8 cellular contexts compared by ENCODE assay signal in the genomic region with DNA sequence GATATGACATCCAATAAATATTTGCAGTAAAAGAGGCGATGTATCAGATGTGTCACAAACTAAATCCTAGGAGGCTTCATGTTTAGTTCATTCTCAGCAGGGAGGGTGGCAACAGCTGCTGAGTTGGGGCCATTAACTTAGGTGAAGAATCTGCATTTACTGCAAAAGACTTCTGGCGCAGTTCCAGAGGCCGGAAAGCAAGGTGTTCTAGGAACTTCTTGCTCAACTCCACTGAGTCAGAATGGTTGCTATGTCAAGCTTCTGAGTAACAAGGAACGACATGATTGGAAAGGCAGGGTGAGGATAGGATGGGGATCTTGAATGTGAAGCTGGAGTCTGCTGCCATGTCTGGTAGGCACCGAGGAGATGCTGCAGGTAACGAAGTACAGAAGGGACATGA. TPM values are rescaled to one million over a fixed set of nuclear protein-coding genes. Genes with fewer than 3 reads are reported as not detected.
DNase-seq lines count a peak whose midpoint lies in the region; ATAC-seq and TF ChIP-seq lines count a peak whose summit lies in the region.

No MANE protein-coding gene starts in this region.

- H3K4me3 ChIP-seq in CD8-positive, alpha-beta memory T cell (ENCODE audit: low read length), result no peak overlapping the region
- no peak overlapping the region for H3K4me3 ChIP-seq in choroid plexus epithelial cell (ENCODE audit: low read depth, low read length)

- H3K9me3 ChIP-seq in CD8-positive, alpha-beta memory T cell (ENCODE audit: low read length), result no peaks in the 10 kb centered on the region

- H3K27me3 Mint-ChIP-seq in CD8-positive, alpha-beta memory T cell, result no peaks in the 10 kb centered on the region
- H3K27me3 Mint-ChIP-seq in IgD-negative memory B cell, result no peaks in the 10 kb centered on the region

- H3K4me1 ChIP-seq in CD8-positive, alpha-beta memory T cell (ENCODE audit: insufficient read depth, low read length), result peaks cover 66% of the 10 kb centered on the region

- peaks cover 4% of the 10 kb centered on the region for H3K36me3 ChIP-seq in CD8-positive, alpha-beta memory T cell (ENCODE audit: insufficient read depth, low read length)

- TF ChIP-seq CTCF in choroid plexus epithelial cell (conservative IDR thresholded peaks at IDR 0.05; ENCODE audit: low read depth, low read length) (no peak), omental fat pad (IDR thresholded peaks at IDR 0.05) (no peak)

- peaks cover 0 to 40% (median 6%) of the 10 kb centered on the region in 3 donors for H3K36me3 Mint-ChIP-seq in CD8-positive, alpha-beta memory T cell
- peaks cover 3% of the 10 kb centered on the region for H3K36me3 Mint-ChIP-seq in IgD-negative memory B cell

- POLR2A ChIA-PET in CD8-positive, alpha-beta memory T cell (lab: Charles Lee), result interaction anchor here (1.2 kb wide), 1 partner anchor 9 kb away, joined by 9 read pairs; no protein-coding TSS in a partner anchor

- no peaks in the 10 kb centered on the region for H3K9me3 Mint-ChIP-seq in CD8-positive, alpha-beta memory T cell
- no peaks in the 10 kb centered on the region for H3K9me3 Mint-ChIP-seq in IgD-negative memory B cell

- CTCF ChIA-PET in CD8-positive, alpha-beta memory T cell (lab: Charles Lee), result interaction anchor here (1.5 to 1.6 kb wide), 2 partner anchors 10 to 125 kb away, joined by 5 to 10 read pairs; a partner anchor contains a TSS

- no peaks in the 10 kb centered on the region for H3K27me3 ChIP-seq in CD8-positive, alpha-beta memory T cell (ENCODE audit: insufficient read depth, low read length, poor library complexity, severe bottlenecking)

- peaks cover 79 to 93% (median 89%) of the 10 kb centered on the region in 3 donors for H3K4me1 Mint-ChIP-seq in CD8-positive, alpha-beta memory T cell
- H3K4me1 Mint-ChIP-seq in IgD-negative memory B cell, result peaks cover 65 to 74% (median 70%) of the 10 kb centered on the region in 3 donors

- intact Hi-C loops in posterior vena cava (cut with DNase I), result no loop called here

- H3K27ac Mint-ChIP-seq in CD8-positive, alpha-beta memory T cell, result peak overlapping the region in 5 of 8 donors; percentile 5 to 90 (median 80)
- peak overlapping the region in 2 of 3 donors; percentile 32 to 87 for H3K27ac Mint-ChIP-seq in IgD-negative memory B cell

- DNase-seq in CD8-positive, alpha-beta memory T cell, result no peak
- DNase-seq in choroid plexus epithelial cell (ENCODE audit: low read depth), result peak; percentile 95
- peak; percentile 67 for DNase-seq in omental fat pad (ENCODE audit: low spot score)
- DNase-seq in posterior vena cava (ENCODE audit: low spot score), result no peak
- DNase-seq in SK-N-DZ (ENCODE audit: low spot score), result no peak
- no peak for DNase-seq in SIG-M5 treated with dmso at 0.1 percent for 504 hours (lab: John Stamatoyannopoulos, UW; ENCODE audit: unreplicated experiment)

- ATAC-seq in omental fat pad (ENCODE audit: low FRiP score), result peak; percentile 63
- no peak for ATAC-seq in GM18868 (IDR thresholded peaks at IDR 0.05; ENCODE audit: unreplicated experiment)

- H3K27ac ChIP-seq in CD8-positive, alpha-beta memory T cell (ENCODE audit: low read depth, low read length), result no peak overlapping the region

- H3K4me3 Mint-ChIP-seq in CD8-positive, alpha-beta memory T cell, result peak overlapping the region in 3 of 7 donors; percentile 8 to 45 (median 29)
- H3K4me3 Mint-ChIP-seq in IgD-negative memory B cell, result peak overlapping the region in 2 of 4 donors; percentile 54 to 79

RNA-seq across cellular contexts. Expression of a gene that starts 11.7 kb away (rescaled TPM):
- 10 to 100 TPM; 78.1 to 78.6 TPM for total RNA-seq in CD8-positive, alpha-beta memory T cell
- 11.9 TPM for polyA plus RNA-seq in CD8-positive, alpha-beta memory T cell
- 10.3 TPM for polyA plus RNA-seq in IgD-negative memory B cell
- total RNA-seq in omental fat pad (10 to 100 TPM; 42.2 to 65.9 (median 47.3) TPM), posterior vena cava (10 to 100 TPM; 42.2 to 48.1 TPM)
- polyA plus RNA-seq in SK-N-DZ (2014; cell fraction: cytosol; rRNA removed), result 42.7 and 46.4 TPM in 2 replicates
- polyA plus RNA-seq in SK-N-DZ (2014; cell fraction: nucleus; rRNA removed), result 44.4 and 77.6 TPM in 2 replicates

RNA-seq across cellular contexts. Expression of a gene that starts 38.8 kb away (rescaled TPM):
- 10 to 100 TPM; 75.1 to 77.9 TPM for total RNA-seq in CD8-positive, alpha-beta memory T cell
- polyA plus RNA-seq in CD8-positive, alpha-beta memory T cell, result 65.6 TPM
- polyA plus RNA-seq in IgD-negative memory B cell, result 62.1 TPM
- total RNA-seq in omental fat pad (10 to 100 TPM; 39.0 to 62.0 (median 49.6) TPM), posterior vena cava (10 to 100 TPM; 31.6 to 35.7 TPM)
- 337 and 362 TPM in 2 replicates for polyA plus RNA-seq in SK-N-DZ (2014; cell fraction: cytosol; rRNA removed)
- polyA plus RNA-seq in SK-N-DZ (2014; cell fraction: nucleus; rRNA removed), result 174 and 245 TPM in 2 replicates

RNA-seq across cellular contexts. Expression of a gene that starts 39.1 kb away (rescaled TPM):
- 1 to 10 TPM; 7.9 to 8.1 TPM for total RNA-seq in CD8-positive, alpha-beta memory T cell
- polyA plus RNA-seq in CD8-positive, alpha-beta memory T cell, result 3.4 TPM
- 3.5 TPM for polyA plus RNA-seq in IgD-negative memory B cell
- total RNA-seq in omental fat pad, result 1 to 10 TPM; 3.3 to 5.5 (median 3.6) TPM
- total RNA-seq in posterior vena cava, result 1 to 10 TPM; 2.7 to 3.5 TPM
- 10.4 and 10.7 TPM in 2 replicates for polyA plus RNA-seq in SK-N-DZ (2014; cell fraction: cytosol; rRNA removed)
- 2.3 and 3.4 TPM in 2 replicates for polyA plus RNA-seq in SK-N-DZ (2014; cell fraction: nucleus; rRNA removed)

Comparison
In these comparisons a context has a peak if more than half of its experiments do, and no peak if none do; other contexts are left out.
1. DNase-seq: peak in choroid plexus epithelial cell (single experiment) and omental fat pad (single experiment); none in CD8-positive, alpha-beta memory T cell (0 of 5), posterior vena cava (single experiment), SK-N-DZ (single experiment) and SIG-M5 treated with dmso at 0.1 percent for 504 hours (single experiment).